Comparison of ENCODE assay signal across 8 cellular contexts in the genomic region with DNA sequence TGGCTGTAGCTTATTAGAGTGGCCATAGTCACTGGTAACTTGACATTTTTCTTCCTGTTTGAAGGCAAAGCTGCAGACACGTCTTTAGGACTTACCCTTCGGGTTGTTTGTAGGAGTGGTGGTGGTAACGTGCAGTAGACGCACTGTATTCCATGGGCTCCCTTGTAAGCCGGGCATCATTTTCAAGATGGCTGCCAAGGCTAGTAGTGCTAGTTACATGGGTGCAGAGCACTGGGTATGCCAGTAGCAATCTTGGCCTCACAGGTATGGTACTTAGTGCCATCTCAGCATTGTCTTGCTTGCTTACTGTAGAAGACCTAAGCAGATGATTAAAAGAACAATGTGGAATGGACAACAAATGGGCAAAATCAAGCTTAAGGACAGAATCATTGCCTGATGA. TPM values are rescaled to one million over a fixed set of nuclear protein-coding genes. Genes with fewer than 3 reads are reported as not detected.
A peak's percentile ranks its signal among the peaks of the same experiment; 100 is the strongest.
DNase-seq lines count a peak whose midpoint lies in the region; ATAC-seq and TF ChIP-seq lines count a peak whose summit lies in the region.

No MANE protein-coding gene starts in this region.

- POLR2A ChIA-PET in PC-9 (lab: Charles Lee; ENCODE audit: unreplicated experiment), result no interaction called here

- peaks cover 61% of the 10 kb centered on the region for H3K4me1 ChIP-seq in PC-9 (replicated peaks; ENCODE audit: insufficient read depth)

- no peaks in the 10 kb centered on the region for H3K27me3 ChIP-seq in PC-9 (ENCODE audit: insufficient read depth, low read depth)

- H3K9me3 Mint-ChIP-seq in central memory CD8-positive, alpha-beta T cell, result no peaks in the 10 kb centered on the region
- no peaks in the 10 kb centered on the region for H3K9me3 Mint-ChIP-seq in nephron progenitor cell

- no peak overlapping the region for H2AFZ ChIP-seq in PC-9

- intact Hi-C loops in PC-9 (cut with micrococcal nuclease; ENCODE audit: unreplicated experiment), result loop anchor here (5.0 to 10.0 kb wide), 2 partner anchors 107 to 349 kb away; a partner anchor contains a TSS

- no peaks in the 10 kb centered on the region for H3K9me3 ChIP-seq in PC-9 (ENCODE audit: insufficient read depth, low read depth)

- peaks cover 74% of the 10 kb centered on the region for H3K4me1 Mint-ChIP-seq in central memory CD8-positive, alpha-beta T cell
- peaks cover 76% of the 10 kb centered on the region for H3K4me1 Mint-ChIP-seq in nephron progenitor cell

- peaks cover 18% of the 10 kb centered on the region; the same call in 1 of the 2 replicates for H3F3A ChIP-seq in PC-9 (ENCODE audit: insufficient read depth, low read depth)

- peaks cover 54% of the 10 kb centered on the region for H3K36me3 ChIP-seq in PC-9 (ENCODE audit: low read depth)

- DNase-seq in NCI-H526 (lab: John Stamatoyannopoulos, UW), result peak; percentile 20 to 68
- no peak for DNase-seq in NCI-H526 treated with DMSO at 0.1 percent for 48 hours (lab: John Stamatoyannopoulos, UW)
- no peak for DNase-seq in PC-9
- DNase-seq in central memory CD8-positive, alpha-beta T cell (ENCODE audit: low spot score in 2 of 2), result no peak
- no peak for DNase-seq in nephron progenitor cell
- no peak for DNase-seq in NCI-H2171 (lab: John Stamatoyannopoulos, UW)

- H3K4me2 ChIP-seq in PC-9, result peak overlapping the region; percentile 92

- no peak for TF ChIP-seq CTCF in PC-9 (conservative IDR thresholded peaks at IDR 0.05)
- no peak for TF ChIP-seq CTCF in nephron progenitor cell (IDR thresholded peaks at IDR 0.05)

- H3K27ac Mint-ChIP-seq in central memory CD8-positive, alpha-beta T cell (ENCODE audit: low read depth), result peak overlapping the region; percentile 95
- H3K27ac Mint-ChIP-seq in nephron progenitor cell, result peak overlapping the region; percentile 34

- peak overlapping the region; percentile 86 for H3K4me3 ChIP-seq in PC-9

- peaks cover 34% of the 10 kb centered on the region for H3K36me3 Mint-ChIP-seq in central memory CD8-positive, alpha-beta T cell (ENCODE audit: insufficient read depth)
- peaks cover 17% of the 10 kb centered on the region for H3K36me3 Mint-ChIP-seq in nephron progenitor cell (ENCODE audit: low read depth)

- peaks cover 61% of the 10 kb centered on the region for H4K20me1 ChIP-seq in PC-9 (ENCODE audit: insufficient read depth)

- H3K79me2 ChIP-seq in PC-9 (ENCODE audit: low read depth), result peaks cover 82% of the 10 kb centered on the region

- TSS peak; percentile 33 for BruUV-seq in PC-9 (replicated peaks; lab: Mats Ljungman, UMichigan)

- H3K27me3 Mint-ChIP-seq in central memory CD8-positive, alpha-beta T cell, result no peaks in the 10 kb centered on the region
- H3K27me3 Mint-ChIP-seq in nephron progenitor cell (ENCODE audit: low read depth, poor library complexity), result no peaks in the 10 kb centered on the region

- H3K4me3 Mint-ChIP-seq in central memory CD8-positive, alpha-beta T cell, result peak overlapping the region; percentile 97
- peak overlapping the region; percentile 98 for H3K4me3 Mint-ChIP-seq in nephron progenitor cell

- peak overlapping the region; percentile 61; the same call in 1 of the 2 replicates for H3K27ac ChIP-seq in PC-9

- CTCF ChIA-PET in PC-9 (lab: Charles Lee), result no interaction called here

- no peak for ATAC-seq in central memory CD8-positive, alpha-beta T cell (replicated peaks; ENCODE audit: extremely low read depth, poor library complexity, severe bottlenecking)
- ATAC-seq in GM18870 (IDR thresholded peaks at IDR 0.05; ENCODE audit: unreplicated experiment), result no peak
- no peak for ATAC-seq in GM18502 (IDR thresholded peaks at IDR 0.05; ENCODE audit: poor library complexity, unreplicated experiment)

- no peaks in the 10 kb centered on the region for H3K9me2 ChIP-seq in PC-9 (ENCODE audit: insufficient read depth)

RNA-seq across cellular contexts. Expression of a gene that starts 1.9 kb away (rescaled TPM):
- total RNA-seq in PC-9 (2021), result 656 and 1,130 TPM in 2 replicates

RNA-seq across cellular contexts. Expression of a gene that starts 25.9 kb away (rescaled TPM):
- 82.7 and 102 TPM in 2 replicates for total RNA-seq in PC-9 (2021)

RNA-seq across cellular contexts. Expression of a gene that starts 55.9 kb away (rescaled TPM):
- not detected in 2 replicates for total RNA-seq in PC-9 (2021)

Comparison
In these comparisons a context has a peak if more than half of its experiments do, and no peak if none do; other contexts are left out.
1. DNase-seq: peak in NCI-H526 (2 of 2); none in NCI-H526 treated with DMSO at 0.1 percent for 48 hours (single experiment), PC-9 (0 of 2), central memory CD8-positive, alpha-beta T cell (0 of 2), nephron progenitor cell (single experiment) and NCI-H2171 (single experiment).